ENCODE assay signal across 8 cellular contexts in genomic region chr5:178626484-178627258, GRCh38. TPM values are rescaled to one million over a fixed set of nuclear protein-coding genes. Genes with fewer than 3 reads are reported as not detected.
DNase-seq lines count a peak whose midpoint lies in the region; ATAC-seq and TF ChIP-seq lines count a peak whose summit lies in the region.

TSS of gene CLK4 (minus strand) at chr5:178627050. CDS start at chr5:178623416, 3,634 bp downstream.

- intact Hi-C loops in left lung (cut with DNase I): no loop called here

- H3K9ac ChIP-seq in BLaER1 treated with 17β-estradiol and CSF1 and Interleukin-3, amounts not matched to agents 10 nM and 100 nM: peak within 1 kb of the TSS; percentile 93 to 100 (median 98)

- no peaks in the 10 kb centered on the region for H3K27me3 ChIP-seq in BLaER1 treated with 17β-estradiol and CSF1 and Interleukin-3, amounts not matched to agents 10 nM and 100 nM
- H3K27me3 ChIP-seq in left lung: no peaks in the 10 kb centered on the region

- peak within 1 kb of the TSS; percentile 95 to 99 (median 98) for H3K27ac ChIP-seq in BLaER1 treated with 17β-estradiol and CSF1 and Interleukin-3, amounts not matched to agents 10 nM and 100 nM
- peak within 1 kb of the TSS; percentile 94 for H3K27ac ChIP-seq in left lung

- H3K9me3 ChIP-seq in BLaER1 treated with 17β-estradiol and CSF1 and Interleukin-3, amounts not matched to agents 10 nM and 100 nM (replicated peaks in 1 of 11): peaks cover 0 to 11% (median 3%) of the 10 kb centered on the region in 11 experiments; a peak in 7 of 22 replicates
- H3K9me3 ChIP-seq in left lung: no peaks in the 10 kb centered on the region

- H3K4me2 ChIP-seq in BLaER1 treated with 17β-estradiol and CSF1 and Interleukin-3, amounts not matched to agents 10 nM and 100 nM: peak within 1 kb of the TSS; percentile 81 to 96 (median 91)

- DNase-seq in NCI-H748 (lab: John Stamatoyannopoulos, UW; ENCODE audit: unreplicated experiment) (peak; percentile 94), dedifferentiated amniotic fluid mesenchymal stem cell (ENCODE audit: extremely low spot score) (peak; percentile 91), left lung (peak; percentile 97 to 100)
- peak; percentile 97 for DNase-seq in activated CD4-positive, alpha-beta T cell treated with anti-CD3 and anti-CD28 coated beads, Interleukin-2, amount 50 U/mL, for 1 hour
- DNase-seq in stimulated activated CD4-positive, alpha-beta T cell treated with anti-CD3 and anti-CD28 coated beads, Interleukin-2, amount 100 ng/mL, for 4 hours (ENCODE audit: low read depth): peak; percentile 95

- peaks cover 18 to 42% (median 31%) of the 10 kb centered on the region in 11 experiments; a peak in 18 of 22 replicates for H4K20me1 ChIP-seq in BLaER1 treated with 17β-estradiol and CSF1 and Interleukin-3, amounts not matched to agents 10 nM and 100 nM

- H3K4me1 ChIP-seq in BLaER1 treated with 17β-estradiol and CSF1 and Interleukin-3, amounts not matched to agents 10 nM and 100 nM: peaks cover 15 to 22% (median 19%) of the 10 kb centered on the region in 10 experiments
- peaks cover 18 to 35% of the 10 kb centered on the region in 2 donors for H3K4me1 ChIP-seq in left lung

- peak within 1 kb of the TSS; percentile 88 to 99 (median 92) for H3K4me3 ChIP-seq in BLaER1 treated with 17β-estradiol and CSF1 and Interleukin-3, amounts not matched to agents 10 nM and 100 nM
- peak within 1 kb of the TSS; percentile 66 to 87 for H3K4me3 ChIP-seq in left lung

- ATAC-seq in GM19351 (IDR thresholded peaks at IDR 0.05; ENCODE audit: unreplicated experiment) (peak; percentile 69), HG03520 (IDR thresholded peaks at IDR 0.05; ENCODE audit: unreplicated experiment) (peak; percentile 73), left lung (peak; percentile 97)

- peaks cover 18 to 23% (median 19%) of the 10 kb centered on the region in 11 experiments for H3K36me3 ChIP-seq in BLaER1 treated with 17β-estradiol and CSF1 and Interleukin-3, amounts not matched to agents 10 nM and 100 nM
- peaks cover 0 to 14% of the 10 kb centered on the region in 2 donors for H3K36me3 ChIP-seq in left lung

- TF ChIP-seq CTCF in left lung (IDR thresholded peaks at IDR 0.05): no peak

RNA-seq across cellular contexts. Expression of gene CLK4, which starts in this region (rescaled TPM):
- total RNA-seq in left lung: 10 to 100 TPM; 21.0 to 26.8 TPM

Comparison
In these comparisons a context has a peak if more than half of its experiments do, and no peak if none do; other contexts are left out.
1. Peak in every context shown above with its lines: DNase-seq, ATAC-seq, H3K4me3 ChIP-seq and H3K27ac ChIP-seq.